23 cellular contexts compared by ENCODE assay signal in the genomic region with DNA sequence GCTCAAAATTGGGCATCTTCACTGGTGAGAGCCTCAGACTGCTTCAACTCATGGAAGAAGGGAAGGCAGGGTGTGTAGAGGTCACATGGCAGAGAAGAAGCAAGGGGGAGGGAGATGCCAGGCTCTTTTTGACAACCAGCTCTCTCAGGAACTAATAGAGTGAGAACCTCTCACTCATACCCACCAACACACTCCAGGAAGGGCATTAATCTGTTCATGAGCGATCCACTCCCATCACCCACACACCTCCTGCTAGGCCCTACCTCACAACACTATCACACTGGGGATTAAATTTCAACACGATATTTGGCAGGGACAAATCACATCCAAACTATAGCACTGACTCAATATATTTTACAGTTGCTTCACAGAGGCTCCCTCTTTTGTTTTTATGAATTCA. TPM values are rescaled to one million over a fixed set of nuclear protein-coding genes. Genes with fewer than 3 reads are reported as not detected.
DNase-seq lines count a peak whose midpoint lies in the region; ATAC-seq and TF ChIP-seq lines count a peak whose summit lies in the region.
"Had no signal": no experiment of that assay in that cellular context is flagged by ENCODE, and none has a peak within 500 bp of the region (broad histone marks: within the 10 kb centered on the region; RNA-seq: fewer than 3 reads in every experiment).

No MANE protein-coding gene starts in this region.

- H3K4me3 Mint-ChIP-seq in Caco-2 (ENCODE audit: unreplicated experiment) (peak overlapping the region; percentile 95), naive B cell (peak overlapping the region in 5 of 8 donors; percentile 82 to 99 (median 94))
- peak overlapping the region; percentile 97 for H3K4me3 Mint-ChIP-seq in activated CD8-positive, alpha-beta T cell treated with anti-CD3 and anti-CD28 coated beads for 36 hours

- H3K27me3 Mint-ChIP-seq in Caco-2 (ENCODE audit: insufficient read depth, unreplicated experiment): no peaks in the 10 kb centered on the region
- H3K27me3 Mint-ChIP-seq in activated CD8-positive, alpha-beta T cell treated with anti-CD3 and anti-CD28 coated beads for 36 hours: no peaks in the 10 kb centered on the region
- H3K27me3 Mint-ChIP-seq in naive B cell: no peaks in the 10 kb centered on the region

- no peak overlapping the region for H3K9ac ChIP-seq in BLaER1

- DNase-seq in Caco-2 (no peak), naive B cell (no peak), NCI-H510A treated with DMSO at 0.1 percent for 48 hours (lab: John Stamatoyannopoulos, UW) (no peak)
- DNase-seq in activated CD8-positive, alpha-beta T cell treated with anti-CD3 and anti-CD28 coated beads for 36 hours: no peak
- DNase-seq: activated T-cell treated with anti-CD3 and anti-CD28 coated beads for 4 hours, aorta, cortex of kidney, esophagus squamous epithelium, heart left ventricle, KG1, NCI-H187, NCI-H446 treated with DMSO at 0.1 percent for 48 hours, substantia nigra, WERI-Rb-1 had no signal

- H3K4me3 ChIP-seq in BLaER1 (no peak overlapping the region), Caco-2 (ENCODE audit: low read depth, low read length) (no peak overlapping the region)
- H3K4me3 ChIP-seq: esophagus squamous epithelium, HAP-1, heart left ventricle, SK-N-MC had no signal

- intact Hi-C loops in Caco-2 (cut with micrococcal nuclease; ENCODE audit: unreplicated experiment): no loop called here
- intact Hi-C loops in activated CD8-positive, alpha-beta T cell treated with anti-CD3 and anti-CD28 coated beads for 36 hours (cut with micrococcal nuclease): no loop called here

- H3K36me3 ChIP-seq in BLaER1 (peaks cover 53% of the 10 kb centered on the region), Caco-2 (ENCODE audit: control insufficient read depth, insufficient read depth, low read length) (no peaks in the 10 kb centered on the region)
- H3K36me3 ChIP-seq: WERI-Rb-1 had no signal

- no TSS peak for BruUV-seq in Caco-2 (replicated peaks; lab: Mats Ljungman, UMichigan)

- H4K20me1 ChIP-seq in BLaER1: no peaks in the 10 kb centered on the region

- TF ChIP-seq CTCF in Caco-2 (IDR thresholded peaks at IDR 0.05; ENCODE audit: insufficient read depth in 1 of 2, low read depth in 1 of 2, low read length in 1 of 2, severe bottlenecking in 1 of 2, unreplicated experiment in 1 of 2): no peak
- TF ChIP-seq CTCF in activated CD8-positive, alpha-beta T cell treated with anti-CD3 and anti-CD28 coated beads for 36 hours (IDR thresholded peaks at IDR 0.05): no peak

- no peaks in the 10 kb centered on the region for H3K27me3 ChIP-seq in BLaER1
- H3K27me3 ChIP-seq in Caco-2 (replicated peaks; ENCODE audit: control insufficient read depth, insufficient read depth, low read length): no peaks in the 10 kb centered on the region
- H3K27me3 ChIP-seq: esophagus squamous epithelium, heart left ventricle had no signal

- CTCF ChIA-PET in Caco-2 (lab: Charles Lee): interaction anchor here (0.7 kb wide), 1 partner anchor 31 kb away, joined by 3 read pairs; no protein-coding TSS in a partner anchor
- CTCF ChIA-PET in activated CD8-positive, alpha-beta T cell treated with anti-CD3 and anti-CD28 coated beads for 36 hours (lab: Charles Lee): interaction anchor here (1.8 to 9.9 kb wide), 4 partner anchors 13 to 88 kb away, joined by 4 to 59 read pairs (median 23); a partner anchor contains a TSS

- H3K4me1 Mint-ChIP-seq in Caco-2 (ENCODE audit: low read depth, unreplicated experiment) (peaks cover 22% of the 10 kb centered on the region), naive B cell (peaks cover 37 to 47% (median 40%) of the 10 kb centered on the region in 3 donors)
- peaks cover 34% of the 10 kb centered on the region for H3K4me1 Mint-ChIP-seq in activated CD8-positive, alpha-beta T cell treated with anti-CD3 and anti-CD28 coated beads for 36 hours (ENCODE audit: low read depth)

- H3K9me3 ChIP-seq in BLaER1 (no peaks in the 10 kb centered on the region), Caco-2 (no peaks in the 10 kb centered on the region)
- H3K9me3 ChIP-seq: esophagus squamous epithelium, HAP-1, heart left ventricle had no signal

- peak overlapping the region; percentile 98 for H3K4me2 ChIP-seq in BLaER1

- H3K27ac Mint-ChIP-seq in Caco-2 (ENCODE audit: unreplicated experiment) (no peak overlapping the region), naive B cell (peak overlapping the region in 3 of 6 donors; percentile 47 to 84 (median 60))
- no peak overlapping the region for H3K27ac Mint-ChIP-seq in activated CD8-positive, alpha-beta T cell treated with anti-CD3 and anti-CD28 coated beads for 36 hours

- POLR2A ChIA-PET in Caco-2 (lab: Charles Lee): interaction anchor here (0.7 kb wide), 1 partner anchor 327 kb away, joined by 9 read pairs; no protein-coding TSS in a partner anchor
- POLR2A ChIA-PET in activated CD8-positive, alpha-beta T cell treated with anti-CD3 and anti-CD28 coated beads for 36 hours (lab: Charles Lee): interaction anchor here (0.7 to 2.2 kb wide), 9 partner anchors 12 to 89 kb away, joined by 3 to 10 read pairs (median 4); a partner anchor contains a TSS

- peaks cover 63% of the 10 kb centered on the region for H3K4me1 ChIP-seq in BLaER1
- peaks cover 22% of the 10 kb centered on the region for H3K4me1 ChIP-seq in Caco-2

- no peak for ATAC-seq in activated CD8-positive, alpha-beta T cell treated with anti-CD3 and anti-CD28 coated beads for 36 hours
- no peak for ATAC-seq in naive B cell (ENCODE audit: low read depth in 2 of 2)
- ATAC-seq in HG02588 (IDR thresholded peaks at IDR 0.05; ENCODE audit: unreplicated experiment): no peak
- ATAC-seq in GM21619 (IDR thresholded peaks at IDR 0.05; ENCODE audit: unreplicated experiment): no peak
- ATAC-seq in HG03432 (IDR thresholded peaks at IDR 0.05; ENCODE audit: unreplicated experiment): no peak
- ATAC-seq: GM12878, heart left ventricle had no signal

- peaks cover 53% of the 10 kb centered on the region for H3K36me3 Mint-ChIP-seq in Caco-2 (ENCODE audit: insufficient read depth, unreplicated experiment)
- H3K36me3 Mint-ChIP-seq in activated CD8-positive, alpha-beta T cell treated with anti-CD3 and anti-CD28 coated beads for 36 hours (ENCODE audit: low read depth): peaks cover 49% of the 10 kb centered on the region
- peaks cover 0 to 4% of the 10 kb centered on the region in 2 donors for H3K36me3 Mint-ChIP-seq in naive B cell

- peak overlapping the region; percentile 96; the same call in 1 of the 2 replicates for H3K27ac ChIP-seq in BLaER1
- H3K27ac ChIP-seq: esophagus squamous epithelium, heart left ventricle, SK-N-MC, WERI-Rb-1 had no signal

- H3K9me3 Mint-ChIP-seq in Caco-2 (ENCODE audit: unreplicated experiment): no peaks in the 10 kb centered on the region
- H3K9me3 Mint-ChIP-seq in activated CD8-positive, alpha-beta T cell treated with anti-CD3 and anti-CD28 coated beads for 36 hours: no peaks in the 10 kb centered on the region
- no peaks in the 10 kb centered on the region for H3K9me3 Mint-ChIP-seq in naive B cell

RNA-seq across cellular contexts. Expression of a gene that starts 2.0 kb away (rescaled TPM):
- total RNA-seq in Caco-2 (2022): 49.6 and 51.0 TPM in 2 replicates
- 100 to 1,000 TPM in 1 of 2 experiments, 10 to 100 TPM in 1; 96.9 to 105 TPM for total RNA-seq in activated CD8-positive, alpha-beta T cell treated with anti-CD3 and anti-CD28 coated beads for 36 hours
- polyA plus RNA-seq in naive B cell (ENCODE audit: low read depth in 6 of 6): 1 to 10 TPM in 5 of 6 donors, not detected in 1; 1.9 to 9.3 (median 2.6) TPM

RNA-seq across cellular contexts. Expression of a gene that starts 5.5 kb away (rescaled TPM):
- total RNA-seq in Caco-2 (2022): 374 and 420 TPM in 2 replicates
- 100 to 1,000 TPM; 334 to 346 TPM for total RNA-seq in activated CD8-positive, alpha-beta T cell treated with anti-CD3 and anti-CD28 coated beads for 36 hours
- polyA plus RNA-seq in naive B cell (ENCODE audit: low read depth in 6 of 6): 100 to 1,000 TPM; 536 to 743 (median 628) TPM

RNA-seq across cellular contexts. Expression of a gene that starts 12.7 kb away (rescaled TPM):
- total RNA-seq in Caco-2 (2022): 82.4 and 91.6 TPM in 2 replicates
- total RNA-seq in activated CD8-positive, alpha-beta T cell treated with anti-CD3 and anti-CD28 coated beads for 36 hours: 1 to 10 TPM; 6.3 to 6.9 TPM
- 10 to 100 TPM; 57.1 to 87.6 (median 82.1) TPM for polyA plus RNA-seq in naive B cell (ENCODE audit: low read depth in 6 of 6)

RNA-seq across cellular contexts. Expression of a gene that starts 18.6 kb away (rescaled TPM):
- not detected in 2 replicates for total RNA-seq in Caco-2 (2022)
- under 1 TPM; 0.65 to 0.81 TPM for total RNA-seq in activated CD8-positive, alpha-beta T cell treated with anti-CD3 and anti-CD28 coated beads for 36 hours
- polyA plus RNA-seq in naive B cell (ENCODE audit: low read depth in 6 of 6): 1 to 10 TPM in 5 of 6 donors, not detected in 1; 3.0 to 5.1 (median 3.7) TPM
- total RNA-seq: GM12878 had no signal
- polyA plus RNA-seq: aorta, BJ, GM12878 had no signal

RNA-seq across cellular contexts. Expression of a gene that starts 20.3 kb away (rescaled TPM):
- 0.88 and 1.3 TPM in 2 replicates for total RNA-seq in Caco-2 (2022)
- not detected for total RNA-seq in activated CD8-positive, alpha-beta T cell treated with anti-CD3 and anti-CD28 coated beads for 36 hours
- polyA plus RNA-seq in naive B cell (ENCODE audit: low read depth in 6 of 6): not detected
- total RNA-seq: aorta, GM12878, posterior vena cava had no signal
- polyA plus RNA-seq: aorta, BJ, GM12878, heart left ventricle had no signal

Comparison
In these comparisons a context has a peak if more than half of its experiments do, and no peak if none do; other contexts are left out.
1. RNA of a gene that starts 12.7 kb away (total RNA-seq): 82.4 to 91.6 TPM in Caco-2; 6.3 to 6.9 TPM in activated CD8-positive, alpha-beta T cell treated with anti-CD3 and anti-CD28 coated beads for 36 hours; every median in the first group is over 10 times any median in the second.
2. Peak in every context shown above with its lines, with median percentiles within 50 percentile points of each other: H3K4me3 Mint-ChIP-seq.